Comparison of ENCODE assay signal across 13 cellular contexts in genomic region chr10:58436071-58436470, GRCh38. TPM values are rescaled to one million over a fixed set of nuclear protein-coding genes. Genes with fewer than 3 reads are reported as not detected.
DNase-seq lines count a peak whose midpoint lies in the region; ATAC-seq and TF ChIP-seq lines count a peak whose summit lies in the region.
"Had no signal": no experiment of that assay in that cellular context is flagged by ENCODE, and none has a peak within 500 bp of the region (broad histone marks: within the 10 kb centered on the region; RNA-seq: fewer than 3 reads in every experiment).

No MANE protein-coding gene starts in this region.

- DNase-seq in DMS153 treated with DMSO at 0.1 percent for 48 hours (lab: John Stamatoyannopoulos, UW; ENCODE audit: unreplicated experiment) (peak; percentile 16), astrocyte of the hippocampus (ENCODE audit: low read depth, low spot score) (peak; percentile 69), mucosa of descending colon (peak in 1 of 3 donors; percentile 33), progenitor cell of endocrine pancreas (ENCODE audit: low spot score, unreplicated experiment) (no peak), foreskin melanocyte (no peak), WERI-Rb-1 (no peak), natural killer cell (no peak)
- DNase-seq: immature natural killer cell, psoas muscle had no signal

- H3K9me3 Mint-ChIP-seq in progenitor cell of endocrine pancreas (ENCODE audit: low read depth) (peaks cover 9% of the 10 kb centered on the region), natural killer cell (peaks cover 6% of the 10 kb centered on the region in 2 donors)
- H3K9me3 Mint-ChIP-seq: activated T-helper 1 cell treated with anti-CD3 and anti-CD28 coated beads, Interleukin-12 subunit alpha, Interleukin-12 subunit beta, Interleukin-2, Interleukin-4 antibody, amounts not matched to agents 30 ng/mL and 10 ng/mL and 1 ng/mL, durations not matched to agents 14 hours and 24 hours and 36 hours had no signal

- no peaks in the 10 kb centered on the region for H3K9me3 ChIP-seq in mucosa of descending colon
- H3K9me3 ChIP-seq in WERI-Rb-1 (ENCODE audit: severe bottlenecking): no peaks in the 10 kb centered on the region
- H3K9me3 ChIP-seq: HAP-1 had no signal

- H3K4me3 ChIP-seq in mucosa of descending colon (no peak overlapping the region), WERI-Rb-1 (ENCODE audit: low read depth, low read length) (no peak overlapping the region)
- H3K4me3 ChIP-seq: HAP-1, psoas muscle had no signal

- TF ChIP-seq CTCF in mucosa of descending colon (IDR thresholded peaks at IDR 0.05): no peak
- TF ChIP-seq CTCF in progenitor cell of endocrine pancreas (IDR thresholded peaks at IDR 0.05; ENCODE audit: unreplicated experiment): no peak
- TF ChIP-seq CTCF in WERI-Rb-1 (IDR thresholded peaks at IDR 0.05; ENCODE audit: low read depth, low read length): no peak
- no peak for TF ChIP-seq CTCF in natural killer cell (IDR thresholded peaks at IDR 0.05)

- intact Hi-C loops in mucosa of descending colon (cut with DNase I, micrococcal nuclease) (no loop called here), natural killer cell (cut with micrococcal nuclease) (no loop called here)

- H3K27ac Mint-ChIP-seq in progenitor cell of endocrine pancreas (no peak overlapping the region), natural killer cell (no peak overlapping the region)
- H3K27ac Mint-ChIP-seq: activated T-helper 1 cell treated with anti-CD3 and anti-CD28 coated beads, Interleukin-12 subunit alpha, Interleukin-12 subunit beta, Interleukin-2, Interleukin-4 antibody, amounts not matched to agents 30 ng/mL and 10 ng/mL and 1 ng/mL, durations not matched to agents 14 hours and 24 hours and 36 hours; immature natural killer cell had no signal

- ATAC-seq in mucosa of descending colon (peak; percentile 40), natural killer cell (no peak)

- H3K4me1 ChIP-seq in mucosa of descending colon (ENCODE audit: low read depth): no peaks in the 10 kb centered on the region
- H3K4me1 ChIP-seq: HAP-1, psoas muscle had no signal

- 0 out of 2 replicates have a peak, but pooled peaks have one; percentile 8 for TF ChIP-seq RAD21 in Ishikawa (IDR thresholded peaks at IDR 0.05; ENCODE audit: low read depth)

- peak; percentile 86 for TF ChIP-seq EP300 in Ishikawa (IDR thresholded peaks at IDR 0.05; ENCODE audit: borderline replicate concordance)

- H3K4me3 Mint-ChIP-seq in progenitor cell of endocrine pancreas (ENCODE audit: low read depth) (no peak overlapping the region), natural killer cell (no peak overlapping the region)
- H3K4me3 Mint-ChIP-seq: activated T-helper 1 cell treated with anti-CD3 and anti-CD28 coated beads, Interleukin-12 subunit alpha, Interleukin-12 subunit beta, Interleukin-2, Interleukin-4 antibody, amounts not matched to agents 30 ng/mL and 10 ng/mL and 1 ng/mL, durations not matched to agents 14 hours and 24 hours and 36 hours; immature natural killer cell had no signal

- H3K4me1 Mint-ChIP-seq in progenitor cell of endocrine pancreas (ENCODE audit: low read depth) (no peaks in the 10 kb centered on the region), natural killer cell (no peaks in the 10 kb centered on the region)

- no peaks in the 10 kb centered on the region for H3K27me3 ChIP-seq in WERI-Rb-1 (ENCODE audit: insufficient read depth, low read depth, severe bottlenecking)

- H3K27me3 Mint-ChIP-seq in progenitor cell of endocrine pancreas (no peaks in the 10 kb centered on the region), natural killer cell (ENCODE audit: low read depth in 2 of 2) (peaks cover 2 to 19% of the 10 kb centered on the region in 2 donors)

- no peaks in the 10 kb centered on the region for H3K36me3 ChIP-seq in mucosa of descending colon (ENCODE audit: low read depth)
- no peaks in the 10 kb centered on the region for H3K36me3 ChIP-seq in WERI-Rb-1
- H3K36me3 ChIP-seq: HAP-1 had no signal

- no peaks in the 10 kb centered on the region for H3K36me3 Mint-ChIP-seq in progenitor cell of endocrine pancreas (ENCODE audit: insufficient read depth)
- no peaks in the 10 kb centered on the region for H3K36me3 Mint-ChIP-seq in natural killer cell

- H3K27ac ChIP-seq in WERI-Rb-1: no peak overlapping the region
- H3K27ac ChIP-seq: HL-60, psoas muscle had no signal

TF ChIP-seq in Ishikawa, 13 proteins besides CTCF, POLR2A, EP300 and RAD21:
- TF ChIP-seq, protein P1, sequence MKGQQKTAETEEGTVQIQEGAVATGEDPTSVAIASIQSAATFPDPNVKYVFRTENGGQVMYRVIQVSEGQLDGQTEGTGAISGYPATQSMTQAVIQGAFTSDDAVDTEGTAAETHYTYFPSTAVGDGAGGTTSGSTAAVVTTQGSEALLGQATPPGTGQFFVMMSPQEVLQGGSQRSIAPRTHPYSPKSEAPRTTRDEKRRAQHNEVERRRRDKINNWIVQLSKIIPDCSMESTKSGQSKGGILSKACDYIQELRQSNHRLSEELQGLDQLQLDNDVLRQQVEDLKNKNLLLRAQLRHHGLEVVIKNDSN (IDR thresholded peaks at IDR 0.05): no peak
- TF ChIP-seq, protein P2, sequence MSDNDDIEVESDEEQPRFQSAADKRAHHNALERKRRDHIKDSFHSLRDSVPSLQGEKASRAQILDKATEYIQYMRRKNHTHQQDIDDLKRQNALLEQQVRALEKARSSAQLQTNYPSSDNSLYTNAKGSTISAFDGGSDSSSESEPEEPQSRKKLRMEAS (IDR thresholded peaks at IDR 0.05): peak; percentile 57
- TF ChIP-seq YY1 (IDR thresholded peaks at IDR 0.05; ENCODE audit: low read depth): no peak
- TF ChIP-seq ZBTB7A (IDR thresholded peaks at IDR 0.05; ENCODE audit: low read depth): no peak
- TF ChIP-seq CEBPB (IDR thresholded peaks at IDR 0.05): peak; percentile 43; the same call in 1 of the 2 replicates
- no peak for TF ChIP-seq CREB1 (IDR thresholded peaks at IDR 0.05; ENCODE audit: low read depth)
- TF ChIP-seq FOXM1 (IDR thresholded peaks at IDR 0.05; ENCODE audit: borderline replicate concordance, low read depth): peak; percentile 70; the same call in 1 of the 2 replicates
- no peak for TF ChIP-seq EGR1 (IDR thresholded peaks at IDR 0.05)
- TF ChIP-seq REST (IDR thresholded peaks at IDR 0.05; ENCODE audit: low read depth): no peak
- TF ChIP-seq TEAD4 (IDR thresholded peaks at IDR 0.05): peak; percentile 87
- TF ChIP-seq TAF1 (IDR thresholded peaks at IDR 0.05; ENCODE audit: low read depth): no peak
- TF ChIP-seq TCF12 (IDR thresholded peaks at IDR 0.05; ENCODE audit: low read depth): peak; percentile 82
- TF ChIP-seq NFIC (IDR thresholded peaks at IDR 0.05): peak; percentile 98
TF ChIP-seq in Ishikawa: peak in this region for 6.

RNA-seq across cellular contexts. Expression of gene TFAM, which starts 50.9 kb away (rescaled TPM):
- total RNA-seq in mucosa of descending colon (10 to 100 TPM; 26.5 to 36.7 (median 30.8) TPM), progenitor cell of endocrine pancreas (53.5 and 60.7 TPM in 2 replicates), natural killer cell (10 to 100 TPM; 29.1 to 34.3 (median 33.8) TPM)

Comparison
In these comparisons a context has a peak if more than half of its experiments do, and no peak if none do; other contexts are left out.
1. DNase-seq: peak in DMS153 treated with DMSO at 0.1 percent for 48 hours (single experiment) and astrocyte of the hippocampus (single experiment); none in progenitor cell of endocrine pancreas (single experiment), foreskin melanocyte (single experiment), WERI-Rb-1 (single experiment) and natural killer cell (single experiment).